1 cellular context compared by ENCODE assay signal in genomic region chr6:49462599-49462926, GRCh38.
A peak's percentile ranks its signal among the peaks of the same experiment; 100 is the strongest.
TF ChIP-seq lines count a peak whose summit lies in the region.

No MANE protein-coding gene starts in this region.

TF ChIP-seq in K562, 482 proteins besides CTCF, POLR2A, EP300 and RAD21:
- TF ChIP-seq ZNF146 (CRISPR knock-in tag; IDR thresholded peaks at IDR 0.05; ENCODE audit: unreplicated experiment) (no peak), CHD1 (IDR thresholded peaks at IDR 0.05; ENCODE audit: low read length) (peak; percentile 72), L3MBTL2 (IDR thresholded peaks at IDR 0.05) (no peak), MYC (IDR thresholded peaks at IDR 0.05; ENCODE audit: low read depth, low read length) (no peak), MYC (CRISPR knock-in tag; IDR thresholded peaks at IDR 0.05; ENCODE audit: borderline replicate concordance, low read depth) (no peak), ZNF212 (CRISPR knock-in tag; IDR thresholded peaks at IDR 0.05) (no peak), ZNF197 (CRISPR knock-in tag; IDR thresholded peaks at IDR 0.05; ENCODE audit: low read depth) (0 out of 2 replicates have a peak, but pooled peaks have one; percentile 13), YY1 (IDR thresholded peaks at IDR 0.05; ENCODE audit: borderline replicate concordance in 1 of 3, control insufficient read depth in 1 of 3, extremely low read depth in 1 of 3, insufficient read depth in 3 of 3, insufficient read length in 1 of 3, insufficient replicate concordance in 2 of 3, low read depth in 1 of 3, low read length in 2 of 3) (peak in 1 of 3 experiments; percentile 41)
